In genomic region chr15:31362886-31363285, GRCh38 we compare ENCODE assay signal across 12 cellular contexts. TPM values are rescaled to one million over a fixed set of nuclear protein-coding genes. Genes with fewer than 3 reads are reported as not detected.
DNase-seq lines count a peak whose midpoint lies in the region; ATAC-seq and TF ChIP-seq lines count a peak whose summit lies in the region.
"Had no signal": no experiment of that assay in that cellular context is flagged by ENCODE, and none has a peak within 500 bp of the region (broad histone marks: within the 10 kb centered on the region; RNA-seq: fewer than 3 reads in every experiment).

No MANE protein-coding gene starts in this region.

- no peak for ATAC-seq in T-helper 17 cell
- no peak for ATAC-seq in right lobe of liver
- no peak for ATAC-seq in HG03108 (IDR thresholded peaks at IDR 0.05; ENCODE audit: unreplicated experiment)
- ATAC-seq in HG03175 (IDR thresholded peaks at IDR 0.05; ENCODE audit: unreplicated experiment) = no peak
- ATAC-seq: Panc1, WTC11 had no signal

- no peaks in the 10 kb centered on the region for H3K9me3 ChIP-seq in T-helper 17 cell (ENCODE audit: control insufficient read depth, low read length, poor library complexity, severe bottlenecking)
- H3K9me3 ChIP-seq in right lobe of liver = no peaks in the 10 kb centered on the region
- H3K9me3 ChIP-seq in thymus (ENCODE audit: control insufficient read depth) = no peaks in the 10 kb centered on the region

- in situ Hi-C loops in KBM-7 (cut with MboI; ENCODE audit: low pct_unique_long_range_greater_than_20kb, low sequenced_read_pairs) = no loop called here

- H3K4me3 Mint-ChIP-seq in activated naive CD4-positive, alpha-beta T cell treated with anti-CD3 and anti-CD28 coated beads, Interleukin-2, amount 50 U/mL, for 24 hours = peak overlapping the region; percentile 69
- H3K4me3 Mint-ChIP-seq in T-helper 17 cell = peak overlapping the region; percentile 88
- H3K4me3 Mint-ChIP-seq: WTC11 had no signal

- no peaks in the 10 kb centered on the region for H3K27me3 Mint-ChIP-seq in activated naive CD4-positive, alpha-beta T cell treated with anti-CD3 and anti-CD28 coated beads, Interleukin-2, amount 50 U/mL, for 24 hours
- no peaks in the 10 kb centered on the region for H3K27me3 Mint-ChIP-seq in T-helper 17 cell

- no peak for TF ChIP-seq CTCF in right lobe of liver (IDR thresholded peaks at IDR 0.05)

- H3K4me1 Mint-ChIP-seq in activated naive CD4-positive, alpha-beta T cell treated with anti-CD3 and anti-CD28 coated beads, Interleukin-2, amount 50 U/mL, for 24 hours = peaks cover 95% of the 10 kb centered on the region
- peaks cover 83% of the 10 kb centered on the region for H3K4me1 Mint-ChIP-seq in T-helper 17 cell

- no peak for DNase-seq in activated naive CD4-positive, alpha-beta T cell treated with anti-CD3 and anti-CD28 coated beads, Interleukin-2, amount 50 U/mL, for 16 hours
- DNase-seq in T-helper 17 cell (no peak), right lobe of liver (no peak), KBM-7 (no peak)
- DNase-seq: AML-193, IMR-90 had no signal

- peaks cover 2% of the 10 kb centered on the region for H3K36me3 Mint-ChIP-seq in activated naive CD4-positive, alpha-beta T cell treated with anti-CD3 and anti-CD28 coated beads, Interleukin-2, amount 50 U/mL, for 24 hours
- no peaks in the 10 kb centered on the region for H3K36me3 Mint-ChIP-seq in T-helper 17 cell (ENCODE audit: low read depth)
- H3K36me3 Mint-ChIP-seq: WTC11 had no signal

- H3K36me3 ChIP-seq in right lobe of liver (no peaks in the 10 kb centered on the region), thymus (ENCODE audit: control insufficient read depth, insufficient read depth) (peaks cover 20% of the 10 kb centered on the region)

- H3K27ac ChIP-seq in right lobe of liver = peak overlapping the region in 2 of 3 donors; percentile 91 to 97
- H3K27ac ChIP-seq in thymus (ENCODE audit: low read depth) = peak overlapping the region; percentile 98

- peak overlapping the region; percentile 98 for H3K27ac Mint-ChIP-seq in activated naive CD4-positive, alpha-beta T cell treated with anti-CD3 and anti-CD28 coated beads, Interleukin-2, amount 50 U/mL, for 24 hours
- peak overlapping the region; percentile 99 for H3K27ac Mint-ChIP-seq in T-helper 17 cell
- H3K27ac Mint-ChIP-seq: WTC11 had no signal

- H3K4me3 ChIP-seq in right lobe of liver (no peak overlapping the region), thymus (ENCODE audit: low read length) (peak overlapping the region; percentile 41)

- H3K27me3 ChIP-seq in right lobe of liver (no peaks in the 10 kb centered on the region), thymus (ENCODE audit: control insufficient read depth, insufficient read depth) (no peaks in the 10 kb centered on the region)

- WGBS in right lobe of liver (ENCODE audit: insufficient coverage, low coverage, low lambda C conversion rate, missing lambda C conversion rate) = 42% methylated on average over 5 of the region's 5 CpGs
- 80% methylated on average over 5 of the region's 5 CpGs for WGBS in thymus

- TF ChIP-seq POLR2A in right lobe of liver (IDR thresholded peaks at IDR 0.05) = no peak

- H3K4me1 ChIP-seq in right lobe of liver (peaks cover 3 to 98% (median 51%) of the 10 kb centered on the region in 4 donors), thymus (ENCODE audit: control insufficient read depth, insufficient read depth, low read length) (peaks cover 84% of the 10 kb centered on the region)

- intact Hi-C loops in right lobe of liver (cut with DNase I) = no loop called here

- no peaks in the 10 kb centered on the region for H3K9me3 Mint-ChIP-seq in activated naive CD4-positive, alpha-beta T cell treated with anti-CD3 and anti-CD28 coated beads, Interleukin-2, amount 50 U/mL, for 24 hours
- H3K9me3 Mint-ChIP-seq: WTC11 had no signal

RNA-seq across cellular contexts. Expression of gene KLF13, which starts 36.3 kb away (rescaled TPM):
- total RNA-seq in T-helper 17 cell = 100 to 1,000 TPM; 184 to 226 TPM
- 10 to 100 TPM; 22.7 to 66.2 (median 28.5) TPM for total RNA-seq in right lobe of liver
- 107 TPM for polyA plus RNA-seq in thymus
